13 cellular contexts compared by ENCODE assay signal in genomic region chr1:205677152-205677551, GRCh38. TPM values are rescaled to one million over a fixed set of nuclear protein-coding genes. Genes with fewer than 3 reads are reported as not detected.
DNase-seq lines count a peak whose midpoint lies in the region; TF ChIP-seq lines count a peak whose summit lies in the region.
"Had no signal": no experiment of that assay in that cellular context is flagged by ENCODE, and none has a peak within 500 bp of the region (broad histone marks: within the 10 kb centered on the region; RNA-seq: fewer than 3 reads in every experiment).

No MANE protein-coding gene starts in this region.

- H3K27ac ChIP-seq in BLaER1 treated with 17β-estradiol and CSF1 and Interleukin-3, amounts not matched to agents 10 nM and 100 nM: no peak overlapping the region
- H3K27ac ChIP-seq in Peyer's patch (peak overlapping the region in 3 of 4 donors; percentile 1 to 74 (median 74)), endodermal cell (ENCODE audit: low read depth, low read length) (no peak overlapping the region)
- H3K27ac ChIP-seq: vagina had no signal

- intact Hi-C loops in activated T-helper 2 cell treated with anti-CD3 and anti-CD28 coated beads, Interferon-gamma antibody, Interleukin-2, Interleukin-4, amounts not matched to agents 10 μg/mL and 5 μg/mL and 100 μg/mL, durations not matched to agents 14 hours and 24 hours and 36 hours (cut with micrococcal nuclease): no loop called here

- no peaks in the 10 kb centered on the region for H3K36me3 Mint-ChIP-seq in endodermal cell (ENCODE audit: low read depth)
- no peaks in the 10 kb centered on the region for H3K36me3 Mint-ChIP-seq in activated T-helper 2 cell treated with anti-CD3 and anti-CD28 coated beads, Interferon-gamma antibody, Interleukin-2, Interleukin-4, amounts not matched to agents 10 μg/mL and 5 μg/mL and 100 μg/mL, durations not matched to agents 14 hours and 24 hours and 36 hours (ENCODE audit: low read depth)

- H3K4me3 Mint-ChIP-seq in endodermal cell: no peak overlapping the region
- no peak overlapping the region for H3K4me3 Mint-ChIP-seq in activated T-helper 2 cell treated with anti-CD3 and anti-CD28 coated beads, Interferon-gamma antibody, Interleukin-2, Interleukin-4, amounts not matched to agents 10 μg/mL and 5 μg/mL and 100 μg/mL, durations not matched to agents 14 hours and 24 hours and 36 hours (ENCODE audit: low read depth)
- H3K4me3 Mint-ChIP-seq: activated CD4-positive, alpha-beta memory T cell treated with anti-CD3 and anti-CD28 coated beads, Interleukin-2, amount 10 ng/mL, durations not matched to agents 7 days and 5 days; stimulated activated naive CD8-positive, alpha-beta T cell treated with anti-CD3 and anti-CD28 coated beads, Interleukin-15, Interleukin-2, amounts not matched to agents 100 ng/mL and 50 ng/mL, for 24 hours had no signal

- peaks cover 0 to 5% (median 0%) of the 10 kb centered on the region in 11 experiments; a peak in 3 of 22 replicates for H3K27me3 ChIP-seq in BLaER1 treated with 17β-estradiol and CSF1 and Interleukin-3, amounts not matched to agents 10 nM and 100 nM
- H3K27me3 ChIP-seq in Peyer's patch: no peaks in the 10 kb centered on the region
- peaks cover 12% of the 10 kb centered on the region for H3K27me3 ChIP-seq in endodermal cell (ENCODE audit: control insufficient read depth, insufficient read depth, low read length, poor library complexity, severe bottlenecking)
- H3K27me3 ChIP-seq: vagina had no signal

- H4K20me1 ChIP-seq in BLaER1 treated with 17β-estradiol and CSF1 and Interleukin-3, amounts not matched to agents 10 nM and 100 nM: peaks cover 0 to 20% (median 0%) of the 10 kb centered on the region in 11 experiments; a peak in 5 of 22 replicates

- peaks cover 28 to 55% (median 40%) of the 10 kb centered on the region in 10 experiments for H3K4me1 ChIP-seq in BLaER1 treated with 17β-estradiol and CSF1 and Interleukin-3, amounts not matched to agents 10 nM and 100 nM
- H3K4me1 ChIP-seq in Peyer's patch (peaks cover 0 to 52% (median 15%) of the 10 kb centered on the region in 4 donors), endodermal cell (ENCODE audit: control insufficient read depth, insufficient read depth, low read length) (peaks cover 16% of the 10 kb centered on the region)

- H3K4me2 ChIP-seq in BLaER1 treated with 17β-estradiol and CSF1 and Interleukin-3, amounts not matched to agents 10 nM and 100 nM: peak overlapping the region; percentile 13 to 99 (median 94); a peak in 20 of 22 replicates

- 0 out of 22 replicates have a peak overlapping the region, but pooled peaks of 2 of the 11 experiments have one; percentile 5 to 29 for H3K9ac ChIP-seq in BLaER1 treated with 17β-estradiol and CSF1 and Interleukin-3, amounts not matched to agents 10 nM and 100 nM
- H3K9ac ChIP-seq in endodermal cell (ENCODE audit: extremely low read depth, low read length, poor library complexity, severe bottlenecking): no peak overlapping the region

- no peak overlapping the region for H3K4me3 ChIP-seq in BLaER1 treated with 17β-estradiol and CSF1 and Interleukin-3, amounts not matched to agents 10 nM and 100 nM
- no peak overlapping the region for H3K4me3 ChIP-seq in Peyer's patch
- H3K4me3 ChIP-seq in endodermal cell (ENCODE audit: low read length): peak overlapping the region; percentile 29
- H3K4me3 ChIP-seq: vagina had no signal

- no peaks in the 10 kb centered on the region for H3K9me3 ChIP-seq in BLaER1 treated with 17β-estradiol and CSF1 and Interleukin-3, amounts not matched to agents 10 nM and 100 nM (replicated peaks in 1 of 11)
- H3K9me3 ChIP-seq in Peyer's patch (no peaks in the 10 kb centered on the region), endodermal cell (ENCODE audit: control insufficient read depth, low read length) (no peaks in the 10 kb centered on the region)
- H3K9me3 ChIP-seq: vagina had no signal

- no peak for TF ChIP-seq POLR2A in Peyer's patch (IDR thresholded peaks at IDR 0.05)

- DNase-seq in Peyer's patch (no peak), endodermal cell (no peak), pons (ENCODE audit: low spot score) (peak; percentile 77), NCI-H2171 treated with DMSO at 0.1 percent for 48 hours (lab: John Stamatoyannopoulos, UW) (no peak), ureter (ENCODE audit: low spot score) (no peak)
- no peak for DNase-seq in stimulated activated CD4-positive, alpha-beta T cell treated with anti-CD3 and anti-CD28 coated beads, Interleukin-4, amount 100 ng/mL, for 4 hours
- no peak for DNase-seq in activated T-helper 2 cell treated with anti-CD3 and anti-CD28 coated beads, Interferon-gamma antibody, Interleukin-2, Interleukin-4, amounts not matched to agents 10 μg/mL and 5 μg/mL and 100 μg/mL, durations not matched to agents 14 hours and 24 hours and 36 hours (ENCODE audit: low spot score)
- DNase-seq: activated CD4-positive, alpha-beta memory T cell treated with anti-CD3 and anti-CD28 coated beads, Interleukin-2, amount 10 ng/mL, durations not matched to agents 7 days and 5 days; NCI-H187; NCI-H526 treated with DMSO at 0.1 percent for 48 hours had no signal

- no peak overlapping the region for H3K27ac Mint-ChIP-seq in endodermal cell
- no peak overlapping the region for H3K27ac Mint-ChIP-seq in activated T-helper 2 cell treated with anti-CD3 and anti-CD28 coated beads, Interferon-gamma antibody, Interleukin-2, Interleukin-4, amounts not matched to agents 10 μg/mL and 5 μg/mL and 100 μg/mL, durations not matched to agents 14 hours and 24 hours and 36 hours
- H3K27ac Mint-ChIP-seq: activated CD4-positive, alpha-beta memory T cell treated with anti-CD3 and anti-CD28 coated beads, Interleukin-2, amount 10 ng/mL, durations not matched to agents 7 days and 5 days; stimulated activated naive CD8-positive, alpha-beta T cell treated with anti-CD3 and anti-CD28 coated beads, Interleukin-15, Interleukin-2, amounts not matched to agents 100 ng/mL and 50 ng/mL, for 24 hours had no signal

- H3K36me3 ChIP-seq in BLaER1 treated with 17β-estradiol and CSF1 and Interleukin-3, amounts not matched to agents 10 nM and 100 nM: no peaks in the 10 kb centered on the region
- H3K36me3 ChIP-seq in Peyer's patch: no peaks in the 10 kb centered on the region
- no peaks in the 10 kb centered on the region for H3K36me3 ChIP-seq in endodermal cell (ENCODE audit: control insufficient read depth, insufficient read depth, low read length)
- H3K36me3 ChIP-seq: vagina had no signal

- peaks cover 13% of the 10 kb centered on the region for H3K27me3 Mint-ChIP-seq in endodermal cell (ENCODE audit: insufficient read depth)
- peaks cover 17% of the 10 kb centered on the region for H3K27me3 Mint-ChIP-seq in activated T-helper 2 cell treated with anti-CD3 and anti-CD28 coated beads, Interferon-gamma antibody, Interleukin-2, Interleukin-4, amounts not matched to agents 10 μg/mL and 5 μg/mL and 100 μg/mL, durations not matched to agents 14 hours and 24 hours and 36 hours (ENCODE audit: low read depth)

- peaks cover 48% of the 10 kb centered on the region for H3K4me1 Mint-ChIP-seq in endodermal cell
- peaks cover 7% of the 10 kb centered on the region for H3K4me1 Mint-ChIP-seq in activated T-helper 2 cell treated with anti-CD3 and anti-CD28 coated beads, Interferon-gamma antibody, Interleukin-2, Interleukin-4, amounts not matched to agents 10 μg/mL and 5 μg/mL and 100 μg/mL, durations not matched to agents 14 hours and 24 hours and 36 hours (ENCODE audit: low read depth)

- no peak for TF ChIP-seq CTCF in Peyer's patch (IDR thresholded peaks at IDR 0.05)
- TF ChIP-seq CTCF in endodermal cell (conservative IDR thresholded peaks at IDR 0.05): no peak

- 78 to 81% methylated on average over 5 of the region's 5 CpGs for WGBS in endodermal cell (ENCODE audit: insufficient coverage in 1 of 2, insufficient read length in 1 of 2), 2 experiments

- no peaks in the 10 kb centered on the region for H3K9me3 Mint-ChIP-seq in endodermal cell
- H3K9me3 Mint-ChIP-seq in activated T-helper 2 cell treated with anti-CD3 and anti-CD28 coated beads, Interferon-gamma antibody, Interleukin-2, Interleukin-4, amounts not matched to agents 10 μg/mL and 5 μg/mL and 100 μg/mL, durations not matched to agents 14 hours and 24 hours and 36 hours: no peaks in the 10 kb centered on the region
- H3K9me3 Mint-ChIP-seq: activated CD4-positive, alpha-beta memory T cell treated with anti-CD3 and anti-CD28 coated beads, Interleukin-2, amount 10 ng/mL, durations not matched to agents 7 days and 5 days; stimulated activated naive CD8-positive, alpha-beta T cell treated with anti-CD3 and anti-CD28 coated beads, Interleukin-15, Interleukin-2, amounts not matched to agents 100 ng/mL and 50 ng/mL, for 24 hours had no signal

RNA-seq across cellular contexts. Expression of gene SLC45A3, which starts 3.2 kb away (rescaled TPM):
- total RNA-seq in Peyer's patch (10 to 100 TPM in 2 of 4 donors, 1 to 10 TPM in 2; 7.4 to 16.0 (median 11.2) TPM), endodermal cell (10 to 100 TPM in 1 of 2 donors, 1 to 10 TPM in 1; 7.9 to 10.2 TPM), ureter (3.7 TPM)
- polyA plus RNA-seq in endodermal cell (2013, experiment 1 of 2): 22.4 TPM
- 17.5 TPM for polyA plus RNA-seq in endodermal cell (2013, experiment 2 of 2)
- 1.5 and 2.0 TPM in 2 replicates for total RNA-seq in activated T-helper 2 cell treated with anti-CD3 and anti-CD28 coated beads, Interferon-gamma antibody, Interleukin-2, Interleukin-4, amounts not matched to agents 10 μg/mL and 5 μg/mL and 100 μg/mL, durations not matched to agents 14 hours and 24 hours and 36 hours

RNA-seq across cellular contexts. Expression of gene ELK4, which starts 45.3 kb away (rescaled TPM):
- total RNA-seq in Peyer's patch: 10 to 100 TPM; 16.6 to 66.8 (median 23.7) TPM
- total RNA-seq in endodermal cell: 10 to 100 TPM; 29.6 to 41.6 TPM
- polyA plus RNA-seq in endodermal cell (2013, experiment 1 of 2): 10.4 TPM
- polyA plus RNA-seq in endodermal cell (2013, experiment 2 of 2): 12.1 TPM
- total RNA-seq in ureter: 88.7 TPM
- 68.8 and 80.3 TPM in 2 replicates for total RNA-seq in activated T-helper 2 cell treated with anti-CD3 and anti-CD28 coated beads, Interferon-gamma antibody, Interleukin-2, Interleukin-4, amounts not matched to agents 10 μg/mL and 5 μg/mL and 100 μg/mL, durations not matched to agents 14 hours and 24 hours and 36 hours

Comparison
In these comparisons a context has a peak if more than half of its experiments do, and no peak if none do; other contexts are left out.
1. H3K27ac ChIP-seq: peak in Peyer's patch (3 of 4); none in BLaER1 treated with 17β-estradiol and CSF1 and Interleukin-3, amounts not matched to agents 10 nM and 100 nM (0 of 11) and endodermal cell (single experiment).